ENCODE assay signal across 10 cellular contexts in genomic region chr2:67234443-67234842, GRCh38.
A peak's percentile ranks its signal among the peaks of the same experiment; 100 is the strongest.
DNase-seq lines count a peak whose midpoint lies in the region; ATAC-seq and TF ChIP-seq lines count a peak whose summit lies in the region.
"Had no signal": no experiment of that assay in that cellular context is flagged by ENCODE, and none has a peak within 500 bp of the region (broad histone marks: within the 10 kb centered on the region; RNA-seq: fewer than 3 reads in every experiment).

No MANE protein-coding gene starts in this region.

- no peaks in the 10 kb centered on the region for H4K20me1 ChIP-seq in PC-9 (ENCODE audit: insufficient read depth)
- no peaks in the 10 kb centered on the region for H4K20me1 ChIP-seq in smooth muscle cell (ENCODE audit: low read depth)

- no peak overlapping the region for H3K4me3 ChIP-seq in PC-9
- H3K4me3 ChIP-seq in fibroblast of the aortic adventitia (ENCODE audit: low read depth, low read length): no peak overlapping the region
- no peak overlapping the region for H3K4me3 ChIP-seq in smooth muscle cell
- no peak overlapping the region for H3K4me3 ChIP-seq in psoas muscle

- H3K9me3 ChIP-seq in PC-9 (ENCODE audit: insufficient read depth, low read depth): no peaks in the 10 kb centered on the region
- no peaks in the 10 kb centered on the region for H3K9me3 ChIP-seq in smooth muscle cell (replicated peaks; ENCODE audit: low read depth)
- no peaks in the 10 kb centered on the region for H3K9me3 ChIP-seq in psoas muscle

- ATAC-seq in HG03342 (IDR thresholded peaks at IDR 0.05; ENCODE audit: unreplicated experiment) (no peak), psoas muscle (no peak), HG03520 (IDR thresholded peaks at IDR 0.05; ENCODE audit: unreplicated experiment) (no peak)

- H3K79me2 ChIP-seq in PC-9 (ENCODE audit: low read depth) (no peaks in the 10 kb centered on the region), smooth muscle cell (ENCODE audit: low read depth) (no peaks in the 10 kb centered on the region)

- intact Hi-C loops in PC-9 (cut with micrococcal nuclease; ENCODE audit: unreplicated experiment): no loop called here
- intact Hi-C loops in psoas muscle (cut with DNase I): no loop called here

- no peaks in the 10 kb centered on the region for H3K27me3 ChIP-seq in PC-9 (ENCODE audit: insufficient read depth, low read depth)
- peaks cover 28% of the 10 kb centered on the region for H3K27me3 ChIP-seq in smooth muscle cell (ENCODE audit: low read depth)
- H3K27me3 ChIP-seq in psoas muscle (ENCODE audit: insufficient read depth in 3 of 3, low read length in 2 of 3): peaks cover 0 to 5% (median 0%) of the 10 kb centered on the region in 3 donors

- 76% methylated on average over 3 of the region's 3 CpGs for WGBS in smooth muscle cell (ENCODE audit: low lambda C conversion rate)
- 78 to 89% (median 82%) methylated on average over 3 of the region's 3 CpGs for WGBS in psoas muscle, 3 donors

- H3K4me2 ChIP-seq in PC-9 (no peak overlapping the region), smooth muscle cell (no peak overlapping the region)

- CTCF ChIA-PET in PC-9 (lab: Charles Lee): no interaction called here

- DNase-seq in NCI-H526 (lab: John Stamatoyannopoulos, UW) (peak; percentile 27 to 52), NCI-H526 treated with DMSO at 0.1 percent for 48 hours (lab: John Stamatoyannopoulos, UW) (no peak), PC-9 (no peak), fibroblast of the aortic adventitia (ENCODE audit: low read depth) (peak; percentile 80), smooth muscle cell (lab: John Stamatoyannopoulos, UW; ENCODE audit: unreplicated experiment) (no peak), psoas muscle (no peak)
- DNase-seq: activated CD4-positive, alpha-beta memory T cell treated with anti-CD3 and anti-CD28 coated beads, Interleukin-2, amount 10 ng/mL, durations not matched to agents 7 days and 5 days; CD4-positive, CD25-positive, alpha-beta regulatory T cell had no signal

- H3K27ac ChIP-seq in PC-9 (no peak overlapping the region), smooth muscle cell (ENCODE audit: low read depth) (no peak overlapping the region), psoas muscle (no peak overlapping the region)

- H3K9ac ChIP-seq in smooth muscle cell (ENCODE audit: low read depth): no peak overlapping the region

- H3K9me2 ChIP-seq in PC-9 (ENCODE audit: insufficient read depth): no peaks in the 10 kb centered on the region

- TF ChIP-seq CTCF in PC-9 (conservative IDR thresholded peaks at IDR 0.05): peak; percentile 53
- TF ChIP-seq CTCF in fibroblast of the aortic adventitia (IDR thresholded peaks at IDR 0.05; ENCODE audit: insufficient read depth, low read length): peak; percentile 83
- TF ChIP-seq CTCF in smooth muscle cell (IDR thresholded peaks at IDR 0.05; ENCODE audit: borderline replicate concordance, insufficient read depth, poor library complexity, severe bottlenecking): peak; percentile 40
- TF ChIP-seq CTCF in psoas muscle (IDR thresholded peaks at IDR 0.05): no peak

- H3K4me1 ChIP-seq in PC-9 (replicated peaks; ENCODE audit: insufficient read depth): no peaks in the 10 kb centered on the region
- no peaks in the 10 kb centered on the region for H3K4me1 ChIP-seq in smooth muscle cell (ENCODE audit: low read depth)
- no peaks in the 10 kb centered on the region for H3K4me1 ChIP-seq in psoas muscle

- no peaks in the 10 kb centered on the region for H3F3A ChIP-seq in PC-9 (ENCODE audit: insufficient read depth, low read depth)
- H3F3A ChIP-seq in smooth muscle cell (ENCODE audit: low read depth): no peaks in the 10 kb centered on the region

- H2AFZ ChIP-seq in PC-9: no peak overlapping the region
- no peak overlapping the region for H2AFZ ChIP-seq in smooth muscle cell (ENCODE audit: low read depth)

- H3K36me3 ChIP-seq in PC-9 (ENCODE audit: low read depth) (no peaks in the 10 kb centered on the region), smooth muscle cell (ENCODE audit: low read depth) (no peaks in the 10 kb centered on the region), psoas muscle (ENCODE audit: insufficient read depth in 1 of 2, low read depth in 1 of 2) (no peaks in the 10 kb centered on the region)

- POLR2A ChIA-PET in PC-9 (lab: Charles Lee; ENCODE audit: unreplicated experiment): no interaction called here

- no TSS peak for BruUV-seq in PC-9 (replicated peaks; lab: Mats Ljungman, UMichigan)

Comparison
In these comparisons a context has a peak if more than half of its experiments do, and no peak if none do; other contexts are left out.
1. DNase-seq: peak in NCI-H526 (2 of 2) and fibroblast of the aortic adventitia (single experiment); none in NCI-H526 treated with DMSO at 0.1 percent for 48 hours (single experiment), PC-9 (0 of 2), smooth muscle cell (single experiment) and psoas muscle (0 of 2).